26 cellular contexts compared by ENCODE assay signal in genomic region chr1:157107702-157108101, GRCh38. TPM values are rescaled to one million over a fixed set of nuclear protein-coding genes. Genes with fewer than 3 reads are reported as not detected.
DNase-seq lines count a peak whose midpoint lies in the region; ATAC-seq lines count a peak whose summit lies in the region.
"Had no signal": no experiment of that assay in that cellular context is flagged by ENCODE, and none has a peak within 500 bp of the region (broad histone marks: within the 10 kb centered on the region; RNA-seq: fewer than 3 reads in every experiment).

No MANE protein-coding gene starts in this region.

- H3K4me3 ChIP-seq in H7 (ENCODE audit: insufficient read depth, low read depth, low read length) = no peak overlapping the region
- H3K4me3 ChIP-seq: adrenal gland, body of pancreas, GM12878, HAP-1, lower lobe of right lung, prostate gland, thoracic aorta, uterus had no signal

- no peaks in the 10 kb centered on the region for H3K36me3 ChIP-seq in H7 (replicated peaks; ENCODE audit: control insufficient read depth, insufficient read depth, low read length)
- H3K36me3 ChIP-seq: adrenal gland, HAP-1, lower lobe of right lung, neutrophil, prostate gland, thoracic aorta, uterus had no signal

- H3K27me3 ChIP-seq in H7 (ENCODE audit: control insufficient read depth, insufficient read depth, low read length) = peaks cover 14% of the 10 kb centered on the region
- H3K27me3 ChIP-seq: uterus had no signal

- ATAC-seq in HG02840 (IDR thresholded peaks at IDR 0.05; ENCODE audit: low FRiP score, unreplicated experiment) = no peak
- ATAC-seq: body of pancreas; GM12878; lower lobe of right lung; stimulated activated naive CD8-positive, alpha-beta T cell treated with anti-CD3 and anti-CD28 coated beads, Interleukin-15, Interleukin-2, amounts not matched to agents 100 U/mL and 50 U/mL, for 24 hours had no signal

- DNase-seq in D341Med (ENCODE audit: low spot score) (peak; percentile 47), H7 (peak; percentile 73), epidermal melanocyte (ENCODE audit: insufficient read length, low spot score) (peak; percentile 11), posterior vena cava (ENCODE audit: low spot score) (peak; percentile 79), SIG-M5 (lab: John Stamatoyannopoulos, UW) (no peak), NCI-H2107 treated with DMSO at 0.1 percent for 48 hours (lab: John Stamatoyannopoulos, UW; ENCODE audit: unreplicated experiment) (no peak)
- DNase-seq: activated CD4-positive, alpha-beta T cell treated with anti-CD3 and anti-CD28 coated beads, Interleukin-2, amount 10 ng/mL, durations not matched to agents 7 days and 5 days; activated naive CD4-positive, alpha-beta T cell; activated T-cell treated with anti-CD3 and anti-CD28 coated beads, Interleukin-2, amount 50 U/mL, for 24 hours; adrenal gland; body of pancreas; lower lobe of right lung; NCI-H2029; NCI-H774; stimulated activated CD4-positive, alpha-beta T cell treated with anti-CD3 and anti-CD28 coated beads, Interleukin-15, amount 100 ng/mL, for 24 hours; stimulated activated naive CD8-positive, alpha-beta T cell treated with anti-CD3 and anti-CD28 coated beads, Interleukin-15, Interleukin-2, amounts not matched to agents 100 U/mL and 50 U/mL, for 24 hours; uterus had no signal

- intact Hi-C loops in posterior vena cava (cut with DNase I) = no loop called here

RNA-seq across cellular contexts. Expression of gene ETV3L, which starts 8.1 kb away (rescaled TPM):
- total RNA-seq in H7 (2014; rRNA removed; shearing (Covaris generic)) = 0.74 and 1.1 TPM in 2 replicates
- total RNA-seq in posterior vena cava = not detected
- total RNA-seq: activated CD4-positive, alpha-beta T cell treated with anti-CD3 and anti-CD28 coated beads, Interleukin-2, amount 10 ng/mL, durations not matched to agents 7 days and 5 days; adrenal gland; body of pancreas; cerebellum; glomerular endothelial cell; kidney epithelial cell; lower lobe of right lung; prostate gland; thoracic aorta; uterus had no signal

RNA-seq across cellular contexts. Expression of gene ETV3, which starts 30.5 kb away (rescaled TPM):
- total RNA-seq in H7 (2014; rRNA removed; shearing (Covaris generic)) = 20.2 and 22.5 TPM in 2 replicates
- 10 to 100 TPM; 25.6 to 28.1 TPM for total RNA-seq in posterior vena cava

Comparison
In these comparisons a context has a peak if more than half of its experiments do, and no peak if none do; other contexts are left out.
1. DNase-seq: peak in D341Med (single experiment), H7 (single experiment), epidermal melanocyte (single experiment) and posterior vena cava (single experiment); none in SIG-M5 (single experiment) and NCI-H2107 treated with DMSO at 0.1 percent for 48 hours (single experiment).